1 cellular context compared by ENCODE assay signal in genomic region chr10:110639046-110639445, GRCh38. TPM values are rescaled to one million over a fixed set of nuclear protein-coding genes. Genes with fewer than 3 reads are reported as not detected.
"Had no signal": no experiment of that assay in that cellular context is flagged by ENCODE, and none has a peak within 500 bp of the region (broad histone marks: within the 10 kb centered on the region; RNA-seq: fewer than 3 reads in every experiment).

No MANE protein-coding gene starts in this region.

RNA-seq across cellular contexts. Expression of gene RBM20, which starts 5.1 kb away (rescaled TPM):
- total RNA-seq: natural killer cell treated with Interleukin-12 subunit alpha and Interleukin-12 subunit beta and Interleukin-15 and Interleukin-18, amount 100 ng/mL, for 72 hours had no signal
